Comparison of ENCODE assay signal across 8 cellular contexts in the genomic region with DNA sequence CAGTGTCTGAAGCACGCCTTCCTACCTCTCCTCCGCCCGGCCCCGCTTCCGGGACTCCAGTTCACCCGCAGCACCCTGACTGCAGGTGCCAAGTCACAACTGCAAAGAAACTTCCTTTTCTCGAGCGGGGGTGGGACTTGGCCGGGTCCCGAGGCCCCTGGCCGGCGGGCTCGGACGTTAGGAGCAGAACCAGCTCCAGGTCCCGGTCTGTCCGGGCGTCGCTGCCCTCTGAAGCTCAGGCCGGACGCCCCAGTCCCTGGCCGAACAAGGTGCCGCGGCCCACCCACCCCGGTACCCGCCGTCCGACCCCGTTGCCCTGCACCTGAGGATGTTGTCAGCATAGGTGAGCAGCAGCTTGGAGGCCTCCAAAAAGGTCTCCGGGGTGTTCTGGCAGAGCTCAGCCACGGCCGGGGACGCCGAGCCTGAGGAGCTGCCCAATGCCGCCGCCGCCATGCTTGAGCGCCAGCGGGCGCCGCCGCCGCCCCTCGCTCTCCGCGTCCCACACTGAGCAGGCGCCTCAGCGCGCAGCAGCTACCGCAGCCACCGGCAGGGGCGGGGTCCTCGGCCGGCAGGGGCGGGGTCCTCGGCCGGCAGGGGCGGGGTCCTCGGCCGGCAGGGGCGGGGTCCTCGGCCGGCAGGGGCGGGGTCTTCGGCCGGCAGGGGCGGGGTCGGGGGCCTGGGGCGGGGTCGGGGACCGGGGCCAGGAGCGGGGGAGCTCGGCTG. TPM values are rescaled to one million over a fixed set of nuclear protein-coding genes. Genes with fewer than 3 reads are reported as not detected.
A peak's percentile ranks its signal among the peaks of the same experiment; 100 is the strongest.
DNase-seq lines count a peak whose midpoint lies in the region; ATAC-seq, FAIRE-seq and TF ChIP-seq lines count a peak whose summit lies in the region.

A gene with protein sequence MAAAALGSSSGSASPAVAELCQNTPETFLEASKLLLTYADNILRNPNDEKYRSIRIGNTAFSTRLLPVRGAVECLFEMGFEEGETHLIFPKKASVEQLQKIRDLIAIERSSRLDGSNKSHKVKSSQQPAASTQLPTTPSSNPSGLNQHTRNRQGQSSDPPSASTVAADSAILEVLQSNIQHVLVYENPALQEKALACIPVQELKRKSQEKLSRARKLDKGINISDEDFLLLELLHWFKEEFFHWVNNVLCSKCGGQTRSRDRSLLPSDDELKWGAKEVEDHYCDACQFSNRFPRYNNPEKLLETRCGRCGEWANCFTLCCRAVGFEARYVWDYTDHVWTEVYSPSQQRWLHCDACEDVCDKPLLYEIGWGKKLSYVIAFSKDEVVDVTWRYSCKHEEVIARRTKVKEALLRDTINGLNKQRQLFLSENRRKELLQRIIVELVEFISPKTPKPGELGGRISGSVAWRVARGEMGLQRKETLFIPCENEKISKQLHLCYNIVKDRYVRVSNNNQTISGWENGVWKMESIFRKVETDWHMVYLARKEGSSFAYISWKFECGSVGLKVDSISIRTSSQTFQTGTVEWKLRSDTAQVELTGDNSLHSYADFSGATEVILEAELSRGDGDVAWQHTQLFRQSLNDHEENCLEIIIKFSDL (minus strand): TSS at position 506 of the 723 bp plus-strand sequence. CDS start 53 bp downstream, at position 453.

- no peaks in the 10 kb centered on the region for H3K9me1 ChIP-seq in keratinocyte (ENCODE audit: control insufficient read depth, extremely low read depth, insufficient read depth, low read length)

- H4K20me1 ChIP-seq in keratinocyte (ENCODE audit: control insufficient read depth, extremely low read depth, insufficient read depth, low read length), result no peaks in the 10 kb centered on the region

- peak within 1 kb of the TSS; percentile 76 to 91 (median 77) for H3K4me3 ChIP-seq in keratinocyte (ENCODE audit: control insufficient read depth in 2 of 3, extremely low read depth in 1 of 3, insufficient read depth in 2 of 3, low read depth in 1 of 3, low read length in 3 of 3)

- ATAC-seq in GM18520 (IDR thresholded peaks at IDR 0.05; ENCODE audit: unreplicated experiment), result peak; percentile 54
- peak; percentile 80 for ATAC-seq in HG03045 (IDR thresholded peaks at IDR 0.05; ENCODE audit: unreplicated experiment)

- peak within 1 kb of the TSS; percentile 61 for H3K27ac ChIP-seq in keratinocyte (ENCODE audit: control insufficient read depth, insufficient read depth, low read length)

- no peaks in the 10 kb centered on the region for H3K27me3 ChIP-seq in keratinocyte (ENCODE audit: control insufficient read depth, extremely low read depth, insufficient read depth, low read length)

- no peaks in the 10 kb centered on the region for H3K9me3 ChIP-seq in keratinocyte (ENCODE audit: control insufficient read depth, low read depth, low read length)

- no peak for TF ChIP-seq CTCF in keratinocyte (optimal IDR thresholded peaks at IDR 0.05 in 1 of 3, IDR thresholded peaks at IDR 0.05 in 1 of 3, conservative IDR thresholded peaks at IDR 0.05 in 1 of 3; ENCODE audit: extremely low read depth in 1 of 3, insufficient read depth in 2 of 3, low read length in 3 of 3)

- peaks cover 9% of the 10 kb centered on the region for H3K4me1 ChIP-seq in keratinocyte (ENCODE audit: control insufficient read depth, extremely low read depth, insufficient read depth, low read length)

- no peak for FAIRE-seq in keratinocyte (lab: Jason Lieb, UNC)

- H3K9ac ChIP-seq in keratinocyte (ENCODE audit: control insufficient read depth, extremely low read depth, insufficient read depth, low read length), result peak within 1 kb of the TSS; percentile 75

- no peaks in the 10 kb centered on the region for H3K36me3 ChIP-seq in keratinocyte (ENCODE audit: control insufficient read depth in 2 of 2, extremely low read depth in 1 of 2, insufficient read depth in 2 of 2, low read length in 2 of 2)

- peak within 1 kb of the TSS; percentile 90 for H3K4me2 ChIP-seq in keratinocyte (ENCODE audit: control insufficient read depth, extremely low read depth, insufficient read depth, low read depth, low read length)

- dilution Hi-C loops in keratinocyte (cut with MboI; ENCODE audit: extremely low pct_ligation_motif_present, low sequenced_read_pairs), result no loop called here

- peaks cover 31% of the 10 kb centered on the region for H3K79me2 ChIP-seq in keratinocyte (ENCODE audit: control insufficient read depth, insufficient read depth, low read length)

- DNase-seq in 8988T, result peak; percentile 91
- DNase-seq in NCI-H2227 treated with DMSO at 0.1 percent for 48 hours (lab: John Stamatoyannopoulos, UW), result peak; percentile 54
- DNase-seq in activated CD4-positive, CD25-positive, alpha-beta regulatory T cell treated with anti-CD3 and anti-CD28 coated beads, Interleukin-2, amount 50 U/mL, for 16 hours (ENCODE audit: low read depth, low spot score), result peak; percentile 74
- DNase-seq in central memory CD4-positive, alpha-beta T cell, result peak; percentile 85
- DNase-seq in keratinocyte (ENCODE audit: low read depth, low spot score), result no peak
- DNase-seq in stimulated activated CD4-positive, alpha-beta T cell treated with anti-CD3 and anti-CD28 coated beads, Interleukin-12 subunit alpha, Interleukin-12 subunit beta, amount 100 ng/mL, for 48 hours (ENCODE audit: low read depth in 2 of 3, low spot score in 1 of 3), result peak; percentile 73 to 77 (median 74)

- peak within 1 kb of the TSS; percentile 95 for H2AFZ ChIP-seq in keratinocyte (ENCODE audit: control insufficient read depth, low read length)

RNA-seq across cellular contexts. Expression of the gene that starts here (rescaled TPM):
- 8.6 to 19.5 TPM (median 11.2 TPM) in 3 replicates for polyA plus RNA-seq in keratinocyte
- 33.7 TPM for polyA plus RNA-seq in keratinocyte (2011; ENCODE audit: low read depth)
- 10.8 and 21.5 TPM in 2 replicates for polyA plus RNA-seq in keratinocyte (2011; cell fraction: cytosol; rRNA removed)
- 16.0 and 19.2 TPM in 2 replicates for polyA plus RNA-seq in keratinocyte (2011; cell fraction: nucleus; rRNA removed)
- polyA plus RNA-seq in keratinocyte (2012; ENCODE audit: low replicate concordance), result 15.6 and 21.6 TPM in 2 replicates
- 2.5 to 12.6 TPM (median 10.3 TPM) in 3 replicates for polyA minus RNA-seq in keratinocyte
- polyA minus RNA-seq in keratinocyte (2011; cell fraction: cytosol; rRNA and poly(A)+ RNA removed), result 3.8 TPM
- 8.4 and 16.1 TPM in 2 replicates for polyA minus RNA-seq in keratinocyte (2011; cell fraction: nucleus; rRNA and poly(A)+ RNA removed)
